16 cellular contexts compared by ENCODE assay signal in the genomic region with DNA sequence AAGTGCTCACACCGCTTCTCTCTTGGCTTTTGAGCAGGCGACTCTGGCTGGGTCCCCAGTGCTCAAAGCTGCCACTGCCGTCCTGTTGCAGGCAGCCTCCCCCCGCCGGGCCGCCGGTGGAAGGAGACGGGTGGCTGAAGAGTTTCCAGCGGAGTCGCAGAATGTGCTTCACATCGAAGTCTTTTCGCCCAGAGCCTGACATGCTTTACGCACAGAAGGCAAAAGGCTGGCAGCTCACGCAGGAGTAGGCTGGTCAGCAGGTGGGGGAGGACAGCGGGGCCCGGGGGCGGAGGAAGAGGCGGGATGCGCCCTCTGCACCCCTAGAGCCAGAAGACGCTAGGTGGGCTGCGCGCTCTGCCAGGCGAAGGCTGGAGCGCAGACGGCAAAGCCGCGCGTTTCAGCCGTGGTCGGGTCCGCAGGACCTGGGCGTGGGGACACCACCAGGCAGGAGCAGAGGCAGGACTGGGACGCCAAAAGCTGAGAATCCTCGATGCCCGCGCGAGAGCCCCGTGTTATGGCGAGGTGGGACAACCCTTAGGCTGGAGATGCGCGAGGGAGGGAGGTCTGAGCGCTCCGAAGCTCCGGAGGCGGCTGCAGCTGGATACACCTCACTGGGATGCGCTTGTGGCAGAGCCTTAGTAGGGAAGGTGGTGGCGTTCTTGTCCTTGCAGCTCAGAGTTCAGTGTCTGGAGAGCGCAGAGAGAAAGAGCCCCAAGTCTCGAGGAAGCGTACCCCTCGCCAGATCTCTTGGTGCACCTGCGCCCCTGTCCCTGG. TPM values are rescaled to one million over a fixed set of nuclear protein-coding genes. Genes with fewer than 3 reads are reported as not detected.
DNase-seq lines count a peak whose midpoint lies in the region; ATAC-seq and TF ChIP-seq lines count a peak whose summit lies in the region.
"Had no signal": no experiment of that assay in that cellular context is flagged by ENCODE, and none has a peak within 500 bp of the region (broad histone marks: within the 10 kb centered on the region; RNA-seq: fewer than 3 reads in every experiment).

ATXN8OS (plus strand) TSS at position 329 of the 774 bp plus-strand sequence.

- peaks cover 53% of the 10 kb centered on the region for H3K27me3 Mint-ChIP-seq in endodermal cell (ENCODE audit: insufficient read depth)
- peaks cover 0 to 5% (median 0%) of the 10 kb centered on the region in 5 donors for H3K27me3 Mint-ChIP-seq in naive thymus-derived CD4-positive, alpha-beta T cell

- 7 to 10% methylated on average over 15 to 52 of the region's 52 CpGs for WGBS in endodermal cell (ENCODE audit: insufficient coverage in 1 of 2, insufficient read length in 1 of 2), 2 experiments

- intact Hi-C loops in naive thymus-derived CD4-positive, alpha-beta T cell (cut with micrococcal nuclease), result no loop called here

- ATAC-seq in naive thymus-derived CD4-positive, alpha-beta T cell, result peak; percentile 8
- no peak for ATAC-seq in GM18870 (IDR thresholded peaks at IDR 0.05; ENCODE audit: unreplicated experiment)
- ATAC-seq: stimulated activated naive B cell treated with anti-CD40 and anti-IgM and Interleukin-4, amounts not matched to agents 10 μg/mL and 1 μg/mL and 100 μg/mL, for 72 hours had no signal

- no peaks in the 10 kb centered on the region for H3K9me3 ChIP-seq in BE2C
- H3K9me3 ChIP-seq in endodermal cell (ENCODE audit: control insufficient read depth, low read length), result no peaks in the 10 kb centered on the region
- no peaks in the 10 kb centered on the region for H3K9me3 ChIP-seq in naive thymus-derived CD4-positive, alpha-beta T cell (ENCODE audit: control insufficient read depth in 2 of 3, low read length in 3 of 3)
- H3K9me3 ChIP-seq: ovary, SJSA1 had no signal

- peak within 1 kb of the TSS; percentile 55 for H3K4me3 Mint-ChIP-seq in endodermal cell
- H3K4me3 Mint-ChIP-seq in naive thymus-derived CD4-positive, alpha-beta T cell, result no peak within 1 kb of the TSS
- H3K4me3 Mint-ChIP-seq: stimulated activated naive B cell treated with anti-CD40 and anti-IgM and Interleukin-4, amounts not matched to agents 10 μg/mL and 1 μg/mL and 100 μg/mL, for 72 hours had no signal

- peaks cover 8% of the 10 kb centered on the region for H3K4me1 ChIP-seq in BE2C
- H3K4me1 ChIP-seq in endodermal cell (ENCODE audit: control insufficient read depth, insufficient read depth, low read length), result no peaks in the 10 kb centered on the region
- no peaks in the 10 kb centered on the region for H3K4me1 ChIP-seq in naive thymus-derived CD4-positive, alpha-beta T cell (ENCODE audit: control insufficient read depth in 2 of 2, insufficient read depth in 2 of 2, low read length in 2 of 2)
- H3K4me1 ChIP-seq: BLaER1 treated with 17β-estradiol and CSF1 and Interleukin-3, amounts not matched to agents 10 nM and 100 nM; SJSA1 had no signal

- H3K4me3 ChIP-seq in BE2C (ENCODE audit: low read depth, low read length) (peak within 1 kb of the TSS; percentile 64), endodermal cell (ENCODE audit: low read length) (peak within 1 kb of the TSS; percentile 78)
- no peak within 1 kb of the TSS for H3K4me3 ChIP-seq in naive thymus-derived CD4-positive, alpha-beta T cell (ENCODE audit: low read length)
- H3K4me3 ChIP-seq: BLaER1 treated with 17β-estradiol and CSF1 and Interleukin-3, amounts not matched to agents 10 nM and 100 nM; ovary; SJSA1 had no signal

- POLR2A ChIA-PET in naive thymus-derived CD4-positive, alpha-beta T cell (lab: Charles Lee), result no interaction called here

- TF ChIP-seq CTCF in BE2C (IDR thresholded peaks at IDR 0.05; ENCODE audit: low read depth, low read length) (no peak), endodermal cell (conservative IDR thresholded peaks at IDR 0.05) (no peak)

- no peak within 1 kb of the TSS for H3K9ac ChIP-seq in endodermal cell (ENCODE audit: extremely low read depth, low read length, poor library complexity, severe bottlenecking)
- H3K9ac ChIP-seq: BLaER1 treated with 17β-estradiol and CSF1 and Interleukin-3, amounts not matched to agents 10 nM and 100 nM had no signal

- CTCF ChIA-PET in naive thymus-derived CD4-positive, alpha-beta T cell (lab: Charles Lee), result no interaction called here

- peak within 1 kb of the TSS; percentile 17 for H3K27ac ChIP-seq in endodermal cell (ENCODE audit: low read depth, low read length)
- no peak within 1 kb of the TSS for H3K27ac ChIP-seq in naive thymus-derived CD4-positive, alpha-beta T cell (ENCODE audit: low read depth, low read length)
- H3K27ac ChIP-seq: BLaER1 treated with 17β-estradiol and CSF1 and Interleukin-3, amounts not matched to agents 10 nM and 100 nM; ovary; SJSA1 had no signal

- no peak within 1 kb of the TSS for H3K27ac Mint-ChIP-seq in endodermal cell
- no peak within 1 kb of the TSS for H3K27ac Mint-ChIP-seq in naive thymus-derived CD4-positive, alpha-beta T cell
- H3K27ac Mint-ChIP-seq: activated T-helper 2 cell treated with anti-CD3 and anti-CD28 coated beads, Interferon-gamma antibody, Interleukin-2, Interleukin-4, amounts not matched to agents 10 μg/mL and 5 μg/mL and 100 μg/mL, durations not matched to agents 14 hours and 24 hours and 36 hours; stimulated activated naive B cell treated with anti-CD40 and anti-IgM and Interleukin-4, amounts not matched to agents 10 μg/mL and 1 μg/mL and 100 μg/mL, for 72 hours had no signal

- DNase-seq in BE2C (peak; percentile 27), NCI-H146 treated with DMSO at 0.1 percent for 48 hours (lab: John Stamatoyannopoulos, UW; ENCODE audit: unreplicated experiment) (peak; percentile 73), endodermal cell (peak; percentile 77), NCI-H774 (lab: John Stamatoyannopoulos, UW) (no peak), NCI-H510A (lab: John Stamatoyannopoulos, UW) (no peak), AG08395 (ENCODE audit: low spot score) (no peak)
- no peak for DNase-seq in naive thymus-derived CD4-positive, alpha-beta T cell
- DNase-seq: NCI-H748 treated with DMSO at 0.1 percent for 48 hours; ovary; stimulated activated CD4-positive, alpha-beta T cell treated with anti-CD3 and anti-CD28 coated beads, Interleukin-1b, Interleukin-23, amount 100 ng/mL, for 48 hours; stimulated activated naive B cell treated with anti-CD40 and anti-IgM and Interleukin-4, amounts not matched to agents 10 μg/mL and 1 μg/mL and 100 μg/mL, for 72 hours had no signal

- H3K36me3 ChIP-seq in BE2C (no peaks in the 10 kb centered on the region), endodermal cell (ENCODE audit: control insufficient read depth, insufficient read depth, low read length) (no peaks in the 10 kb centered on the region)
- no peaks in the 10 kb centered on the region for H3K36me3 ChIP-seq in naive thymus-derived CD4-positive, alpha-beta T cell (ENCODE audit: control insufficient read depth in 2 of 3, insufficient read depth in 3 of 3, low read length in 3 of 3)
- H3K36me3 ChIP-seq: BLaER1 treated with 17β-estradiol and CSF1 and Interleukin-3, amounts not matched to agents 10 nM and 100 nM; ovary; SJSA1 had no signal

- peaks cover 2% of the 10 kb centered on the region for H3K4me1 Mint-ChIP-seq in endodermal cell
- no peaks in the 10 kb centered on the region for H3K4me1 Mint-ChIP-seq in naive thymus-derived CD4-positive, alpha-beta T cell
- H3K4me1 Mint-ChIP-seq: stimulated activated naive B cell treated with anti-CD40 and anti-IgM and Interleukin-4, amounts not matched to agents 10 μg/mL and 1 μg/mL and 100 μg/mL, for 72 hours had no signal

- H3K9me3 Mint-ChIP-seq in endodermal cell, result no peaks in the 10 kb centered on the region
- peaks cover 0 to 20% (median 6%) of the 10 kb centered on the region in 11 donors for H3K9me3 Mint-ChIP-seq in naive thymus-derived CD4-positive, alpha-beta T cell
- H3K9me3 Mint-ChIP-seq: stimulated activated naive B cell treated with anti-CD40 and anti-IgM and Interleukin-4, amounts not matched to agents 10 μg/mL and 1 μg/mL and 100 μg/mL, for 72 hours had no signal

- no peaks in the 10 kb centered on the region for H3K36me3 Mint-ChIP-seq in endodermal cell (ENCODE audit: low read depth)
- H3K36me3 Mint-ChIP-seq in naive thymus-derived CD4-positive, alpha-beta T cell, result no peaks in the 10 kb centered on the region
- H3K36me3 Mint-ChIP-seq: stimulated activated naive B cell treated with anti-CD40 and anti-IgM and Interleukin-4, amounts not matched to agents 10 μg/mL and 1 μg/mL and 100 μg/mL, for 72 hours had no signal

- H3K27me3 ChIP-seq in BE2C, result peaks cover 9% of the 10 kb centered on the region
- peaks cover 62% of the 10 kb centered on the region for H3K27me3 ChIP-seq in endodermal cell (ENCODE audit: control insufficient read depth, insufficient read depth, low read length, poor library complexity, severe bottlenecking)
- H3K27me3 ChIP-seq in naive thymus-derived CD4-positive, alpha-beta T cell (ENCODE audit: control insufficient read depth in 2 of 2, insufficient read depth in 2 of 2, low read length in 2 of 2), result no peaks in the 10 kb centered on the region
- H3K27me3 ChIP-seq: BLaER1 treated with 17β-estradiol and CSF1 and Interleukin-3, amounts not matched to agents 10 nM and 100 nM; ovary; SJSA1 had no signal

RNA-seq across cellular contexts. Expression of gene ATXN8OS, which starts in this region (rescaled TPM):
- not detected for polyA plus RNA-seq in BE2C (2012; ENCODE audit: insufficient read depth, insufficient read length, low read depth)
- not detected for total RNA-seq in endodermal cell
- not detected for polyA plus RNA-seq in endodermal cell (2013, experiment 1 of 2)
- polyA plus RNA-seq in endodermal cell (2013, experiment 2 of 2), result not detected
- not detected for total RNA-seq in naive thymus-derived CD4-positive, alpha-beta T cell
- not detected for polyA plus RNA-seq in naive thymus-derived CD4-positive, alpha-beta T cell
- total RNA-seq: activated T-helper 2 cell treated with anti-CD3 and anti-CD28 coated beads, Interferon-gamma antibody, Interleukin-2, Interleukin-4, amounts not matched to agents 10 μg/mL and 5 μg/mL and 100 μg/mL, durations not matched to agents 14 hours and 24 hours and 36 hours; liver; ovary; SJSA1 had no signal
- polyA plus RNA-seq: liver, ovary had no signal

Comparison
In these comparisons a context has a peak if more than half of its experiments do, and no peak if none do; other contexts are left out.
1. Peak in DNase-seq, H3K4me3 ChIP-seq and H3K27ac ChIP-seq in endodermal cell; RNA of the gene not detected or under 1 TPM.
2. Peak in ATAC-seq in naive thymus-derived CD4-positive, alpha-beta T cell; RNA of the gene not detected or under 1 TPM.
3. DNase-seq: peak in BE2C (single experiment) and NCI-H146 treated with DMSO at 0.1 percent for 48 hours (single experiment); none in naive thymus-derived CD4-positive, alpha-beta T cell (0 of 9), NCI-H774 (single experiment), NCI-H510A (single experiment) and AG08395 (single experiment).